Comparison of ENCODE assay signal across 8 cellular contexts in genomic region chr5:61055434-61056006, GRCh38.
DNase-seq lines count a peak whose midpoint lies in the region; ATAC-seq and TF ChIP-seq lines count a peak whose summit lies in the region.

No MANE protein-coding gene starts in this region.

- peak; percentile 68 for TF ChIP-seq CTCF in fibroblast of the aortic adventitia (IDR thresholded peaks at IDR 0.05; ENCODE audit: insufficient read depth, low read length)

- DNase-seq in Ammon's horn (ENCODE audit: low spot score) (peak; percentile 41), NCI-H1092 (lab: John Stamatoyannopoulos, UW) (peak; percentile 2), SKM-1 (lab: John Stamatoyannopoulos, UW; ENCODE audit: unreplicated experiment) (peak; percentile 33), fibroblast of the aortic adventitia (ENCODE audit: low read depth) (peak; percentile 74), putamen (ENCODE audit: low spot score) (peak; percentile 16), NCI-H1048 (lab: John Stamatoyannopoulos, UW) (no peak)
- DNase-seq in stimulated activated CD4-positive, alpha-beta T cell treated with anti-CD3 and anti-CD28 coated beads, Interleukin-2, amount 100 ng/mL, for 48 hours: no peak

- H3K4me3 ChIP-seq in fibroblast of the aortic adventitia (ENCODE audit: low read depth, low read length): no peak overlapping the region

- peak; percentile 79 for ATAC-seq in GM18517 (IDR thresholded peaks at IDR 0.05; ENCODE audit: unreplicated experiment)

Comparison
In these comparisons a context has a peak if more than half of its experiments do, and no peak if none do; other contexts are left out.
1. DNase-seq: peak in Ammon's horn (single experiment), NCI-H1092 (single experiment), SKM-1 (single experiment), fibroblast of the aortic adventitia (single experiment) and putamen (single experiment); none in stimulated activated CD4-positive, alpha-beta T cell treated with anti-CD3 and anti-CD28 coated beads, Interleukin-2, amount 100 ng/mL, for 48 hours (0 of 2) and NCI-H1048 (single experiment).